ENCODE assay signal across 22 cellular contexts in genomic region chr22:47633111-47633510, GRCh38.
"Had no signal": no experiment of that assay in that cellular context is flagged by ENCODE, and none has a peak within 500 bp of the region (broad histone marks: within the 10 kb centered on the region; RNA-seq: fewer than 3 reads in every experiment).

No MANE protein-coding gene starts in this region.

- H3K4me3 ChIP-seq: breast epithelium, colonic mucosa, neural progenitor cell, sigmoid colon, smooth muscle cell, thoracic aorta had no signal

- H3K4me2 ChIP-seq: neural progenitor cell, smooth muscle cell had no signal

- ATAC-seq: activated T-helper 17 cell treated with anti-CD3 and anti-CD28 coated beads, Interleukin-2, amount 50 U/mL, for 72 hours; naive thymus-derived CD8-positive, alpha-beta T cell; stimulated activated naive B cell treated with anti-CD40 and anti-IgM and Interleukin-4, amounts not matched to agents 10 μg/mL and 1 μg/mL and 100 μg/mL, for 72 hours had no signal

- DNase-seq: activated CD4-positive, alpha-beta T cell treated with anti-CD3 and anti-CD28 coated beads, Interleukin-2, amount 50 U/mL, for 4 hours; activated CD8-positive, alpha-beta memory T cell treated with anti-CD3 and anti-CD28 coated beads for 24 hours; activated CD8-positive, alpha-beta memory T cell treated with anti-CD3 and anti-CD28 coated beads, Interleukin-2, amount 50 U/mL, for 4 hours; activated naive CD4-positive, alpha-beta T cell treated with Interleukin-2 at 50 U/mL for 16 hours; activated naive CD8-positive, alpha-beta T cell treated with anti-CD3 and anti-CD28 coated beads for 36 hours; activated T-cell treated with anti-CD3 and anti-CD28 coated beads, Interleukin-2, amount 50 U/mL, for 24 hours; colonic mucosa; endodermal cell; kidney; naive thymus-derived CD8-positive, alpha-beta T cell; retina; sigmoid colon; stimulated activated CD4-positive, alpha-beta T cell treated with anti-CD3 and anti-CD28 coated beads, Interleukin-15, amount 100 ng/mL, for 24 hours; stimulated activated CD8-positive, alpha-beta memory T cell treated with anti-CD3 and anti-CD28 coated beads, Interleukin-4, amount 100 ng/mL, for 48 hours; stimulated activated naive B cell treated with anti-CD40 and anti-IgM and Interleukin-4, amounts not matched to agents 10 μg/mL and 1 μg/mL and 100 μg/mL, for 72 hours had no signal

- H3K9ac ChIP-seq: neural progenitor cell had no signal

- FAIRE-seq: astrocyte, kidney, TTC549 had no signal

- H2AFZ ChIP-seq: neural progenitor cell had no signal

- H3K27ac ChIP-seq: breast epithelium, colonic mucosa, neural progenitor cell, sigmoid colon, thoracic aorta had no signal

- H3K9me3 ChIP-seq: colonic mucosa, thoracic aorta had no signal

- H3K4me1 ChIP-seq: breast epithelium, colonic mucosa, neural progenitor cell, sigmoid colon had no signal

- H3K36me3 ChIP-seq: breast epithelium, colonic mucosa, neural progenitor cell, sigmoid colon, thoracic aorta had no signal

- H3K27me3 ChIP-seq: colonic mucosa, neural progenitor cell had no signal
